Comparison of ENCODE assay signal across 16 cellular contexts in the genomic region with DNA sequence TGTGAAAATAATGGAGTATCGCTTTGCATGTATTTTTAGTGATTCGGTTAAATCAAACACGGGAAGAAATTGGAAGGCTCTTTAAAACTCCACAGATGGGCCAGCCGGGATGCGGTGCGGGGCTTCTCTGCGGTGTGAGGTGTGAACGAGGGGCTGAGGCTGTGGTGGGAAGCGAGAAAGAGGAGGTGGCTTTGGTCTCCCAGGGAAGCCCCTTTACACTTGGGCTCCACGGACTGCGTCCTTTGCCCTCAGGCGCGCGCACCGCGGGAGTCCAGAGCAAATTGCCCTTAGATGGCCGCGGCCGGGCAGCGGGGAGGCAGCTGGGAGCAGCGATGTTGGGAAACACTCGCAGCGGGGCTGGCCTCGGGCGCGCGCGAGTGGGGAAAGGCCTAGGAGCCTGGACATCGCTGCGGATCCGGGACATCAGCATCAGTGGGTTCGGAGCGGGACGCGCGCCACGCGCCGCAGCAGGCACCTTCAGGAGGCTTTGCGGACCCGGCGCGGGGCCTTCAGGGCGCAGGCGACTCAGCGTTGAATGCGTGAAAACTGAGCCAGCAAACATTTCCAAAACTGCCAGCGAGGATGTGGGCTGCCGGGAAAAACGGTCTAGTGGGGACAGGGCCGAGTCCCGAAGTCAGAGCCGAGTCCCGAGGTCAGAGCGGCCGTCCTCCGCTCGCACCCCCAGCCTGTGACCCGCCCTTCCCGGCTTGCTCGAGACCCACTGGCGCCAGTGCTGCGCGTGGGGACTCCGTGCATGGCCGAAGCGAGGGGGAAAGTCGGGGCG. TPM values are rescaled to one million over a fixed set of nuclear protein-coding genes. Genes with fewer than 3 reads are reported as not detected.
DNase-seq lines count a peak whose midpoint lies in the region; ATAC-seq, FAIRE-seq and TF ChIP-seq lines count a peak whose summit lies in the region.
"Had no signal": no experiment of that assay in that cellular context is flagged by ENCODE, and none has a peak within 500 bp of the region (broad histone marks: within the 10 kb centered on the region; RNA-seq: fewer than 3 reads in every experiment).

No MANE protein-coding gene starts in this region.

- H3K4me3 ChIP-seq in AG04449 (ENCODE audit: low read depth, low read length) (peak overlapping the region; percentile 69), HUES64 (ENCODE audit: low read length) (peak overlapping the region; percentile 47), endothelial cell of umbilical vein (replicated peaks in 1 of 3; ENCODE audit: insufficient read depth in 1 of 3, low read depth in 1 of 3, low read length in 3 of 3) (no peak overlapping the region), mesodermal cell (ENCODE audit: extremely low read depth, insufficient read depth, low read length, poor library complexity, severe bottlenecking) (peak overlapping the region; percentile 19)
- H3K4me3 ChIP-seq: psoas muscle had no signal

- H3K9ac ChIP-seq in HUES64 (ENCODE audit: low read depth, low read length) (no peak overlapping the region), endothelial cell of umbilical vein (replicated peaks; ENCODE audit: extremely low read depth, insufficient read depth, low read length) (no peak overlapping the region)

- DNase-seq in AG04449 (ENCODE audit: low read depth, low spot score) (no peak), endothelial cell of umbilical vein (ENCODE audit: low read depth, low spot score) (no peak), SIG-M5 (lab: John Stamatoyannopoulos, UW) (no peak), SK-N-DZ (ENCODE audit: low spot score) (no peak), GOT3 (lab: John Stamatoyannopoulos, UW) (no peak)
- DNase-seq: AML-193; HCEC 1CT; NCI-H345; psoas muscle; stimulated activated CD4-positive, alpha-beta T cell treated with anti-CD3 and anti-CD28 coated beads, Interleukin-4, amount 100 ng/mL, for 1 hour; stimulated activated naive CD4-positive, alpha-beta T cell treated with Interleukin-2 at 50 U/mL for 16 hours had no signal

- H2AFZ ChIP-seq in endothelial cell of umbilical vein (ENCODE audit: low read depth, low read length), result no peak overlapping the region

- no peak overlapping the region for H3K4me2 ChIP-seq in endothelial cell of umbilical vein (ENCODE audit: insufficient read depth, low read length)

- no peaks in the 10 kb centered on the region for H3K9me1 ChIP-seq in endothelial cell of umbilical vein (replicated peaks; ENCODE audit: control insufficient read depth, extremely low read depth, insufficient read depth, low read length)

- no peaks in the 10 kb centered on the region for H3K79me2 ChIP-seq in endothelial cell of umbilical vein (ENCODE audit: control insufficient read depth, insufficient read depth, low read length)

- intact Hi-C loops in endothelial cell of umbilical vein (cut with micrococcal nuclease), result no loop called here

- peaks cover 100% of the 10 kb centered on the region for H3K27me3 ChIP-seq in HUES64 (ENCODE audit: insufficient read depth, low read length)
- peaks cover 54 to 55% of the 10 kb centered on the region in 2 experiments for H3K27me3 ChIP-seq in endothelial cell of umbilical vein (ENCODE audit: control insufficient read depth in 2 of 2, insufficient read depth in 2 of 2, low read length in 2 of 2)

- 3% methylated on average over 69 of the region's 69 CpGs for WGBS in HUES64
- WGBS in mesodermal cell (ENCODE audit: insufficient coverage in 2 of 2), 2 experiments, result 14 to 19% methylated on average over 48 to 68 of the region's 69 CpGs

- BruUV-seq in endothelial cell of umbilical vein (replicated peaks; lab: Mats Ljungman, UMichigan), result no TSS peak

- no peaks in the 10 kb centered on the region for H4K20me1 ChIP-seq in endothelial cell of umbilical vein (replicated peaks; ENCODE audit: control insufficient read depth, extremely low read depth, insufficient read depth, low read length)

- H3K27ac ChIP-seq in HUES64 (ENCODE audit: low read depth, low read length), result no peak overlapping the region
- H3K27ac ChIP-seq in endothelial cell of umbilical vein (ENCODE audit: insufficient read depth, low read depth, low read length), result no peak overlapping the region
- H3K27ac ChIP-seq in mesodermal cell (ENCODE audit: low read depth, low read length, severe bottlenecking), result no peak overlapping the region
- H3K27ac ChIP-seq: psoas muscle had no signal

- TF ChIP-seq POLR2A in endothelial cell of umbilical vein (IDR thresholded peaks at IDR 0.05; ENCODE audit: low read depth, low read length), result no peak

- H3K4me1 ChIP-seq in HUES64 (ENCODE audit: insufficient read depth, low read length) (peaks cover 19% of the 10 kb centered on the region), endothelial cell of umbilical vein (ENCODE audit: control insufficient read depth, extremely low read depth, insufficient read depth, low read length) (no peaks in the 10 kb centered on the region), mesodermal cell (ENCODE audit: control insufficient read depth, insufficient read depth, low read length, poor library complexity, severe bottlenecking) (no peaks in the 10 kb centered on the region)
- H3K4me1 ChIP-seq: psoas muscle had no signal

- CTCF ChIA-PET in AG04449 (lab: Yijun Ruan, JAX) (interaction anchor here (0.6 to 2.5 kb wide), 4 partner anchors 8 to 844 kb away, joined by 3 to 13 read pairs (median 8); a partner anchor contains a TSS), endothelial cell of umbilical vein (lab: Charles Lee) (interaction anchor here (1.0 kb wide), 1 partner anchor 1839 kb away, joined by 3 read pairs; no protein-coding TSS in a partner anchor)

- no peak for FAIRE-seq in endothelial cell of umbilical vein (lab: Jason Lieb, UNC)

- POLR2A ChIA-PET in AG04449 (lab: Yijun Ruan, JAX) (interaction anchor here (2.3 kb wide), 1 partner anchor 851 kb away, joined by 13 read pairs; a partner anchor contains a TSS), endothelial cell of umbilical vein (lab: Charles Lee) (no interaction called here)

- dilution Hi-C loops in endothelial cell of umbilical vein (cut with MboI; ENCODE audit: extremely low pct_ligation_motif_present, low sequenced_read_pairs), result no loop called here

- no peak for ATAC-seq in HG03342 (IDR thresholded peaks at IDR 0.05; ENCODE audit: unreplicated experiment)

- H3K36me3 ChIP-seq in HUES64 (ENCODE audit: insufficient read depth, low read length), result no peaks in the 10 kb centered on the region
- no peaks in the 10 kb centered on the region for H3K36me3 ChIP-seq in endothelial cell of umbilical vein (ENCODE audit: control insufficient read depth in 2 of 2, extremely low read depth in 1 of 2, insufficient read depth in 2 of 2, low read length in 2 of 2)
- no peaks in the 10 kb centered on the region for H3K36me3 ChIP-seq in mesodermal cell (ENCODE audit: control insufficient read depth, insufficient read depth, low read length)

- H3K9me3 ChIP-seq in HUES64 (ENCODE audit: insufficient read depth, low read depth, low read length), result no peaks in the 10 kb centered on the region
- H3K9me3 ChIP-seq in endothelial cell of umbilical vein (replicated peaks; ENCODE audit: control insufficient read depth, insufficient read depth, low read length), result no peaks in the 10 kb centered on the region
- H3K9me3 ChIP-seq in mesodermal cell (ENCODE audit: control insufficient read depth, low read length), result no peaks in the 10 kb centered on the region
- H3K9me3 ChIP-seq: psoas muscle had no signal

- TF ChIP-seq CTCF in AG04449 (IDR thresholded peaks at IDR 0.05; ENCODE audit: insufficient read depth, low read length, missing control alignments) (no peak), endothelial cell of umbilical vein (IDR thresholded peaks at IDR 0.05; ENCODE audit: extremely low read depth in 1 of 2, insufficient read depth in 1 of 2, low read depth in 1 of 2, low read length in 2 of 2) (no peak)

TF ChIP-seq in endothelial cell of umbilical vein, 7 proteins besides CTCF, POLR2A, EP300 and RAD21:
- TF ChIP-seq EZH2 (IDR thresholded peaks at IDR 0.05; ENCODE audit: borderline replicate concordance, low read depth, low read length, severe bottlenecking) (peak; percentile 74), JUN (IDR thresholded peaks at IDR 0.05; ENCODE audit: borderline replicate concordance, insufficient read depth, insufficient read length, low read depth) (no peak), MYC (IDR thresholded peaks at IDR 0.05; ENCODE audit: low read depth, low read length) (no peak)

RNA-seq across cellular contexts. Expression of a gene that starts 6.5 kb away (rescaled TPM):
- 12.9 TPM for polyA plus RNA-seq in HUES64 (2013, experiment 1 of 2)
- polyA plus RNA-seq in HUES64 (2013, experiment 2 of 2), result 18.8 TPM
- total RNA-seq in endothelial cell of umbilical vein, result not detected in 2 replicates
- polyA plus RNA-seq in endothelial cell of umbilical vein, result not detected in 2 replicates
- polyA plus RNA-seq in endothelial cell of umbilical vein (2011; cell fraction: cytosol; rRNA removed), result not detected in 2 replicates
- not detected in 2 replicates for polyA plus RNA-seq in endothelial cell of umbilical vein (2011; cell fraction: nucleus; rRNA removed)
- polyA plus RNA-seq in endothelial cell of umbilical vein (2012), result not detected in 2 replicates
- polyA minus RNA-seq in endothelial cell of umbilical vein, result not detected in 2 replicates
- not detected for polyA minus RNA-seq in endothelial cell of umbilical vein (2011; cell fraction: cytosol; rRNA and poly(A)+ RNA removed)
- polyA minus RNA-seq in endothelial cell of umbilical vein (2011; cell fraction: nucleus; rRNA and poly(A)+ RNA removed), result not detected in 2 replicates
- 2.4 TPM for polyA plus RNA-seq in mesodermal cell (2013, experiment 1 of 2)
- polyA plus RNA-seq in mesodermal cell (2013, experiment 2 of 2), result 1.7 TPM
- not detected in 2 replicates for polyA plus RNA-seq in SK-N-DZ (2014; cell fraction: cytosol; rRNA removed)
- not detected in 2 replicates for polyA plus RNA-seq in SK-N-DZ (2014; cell fraction: nucleus; rRNA removed)
- total RNA-seq: activated CD8-positive, alpha-beta memory T cell treated with anti-CD3 and anti-CD28 coated beads for 36 hours; lung microvascular endothelial cell; psoas muscle had no signal
- polyA plus RNA-seq: psoas muscle had no signal

Comparison
In these comparisons a context has a peak if more than half of its experiments do, and no peak if none do; other contexts are left out.
1. H3K4me3 ChIP-seq: peak in AG04449 (single experiment), HUES64 (single experiment) and mesodermal cell (single experiment); none in endothelial cell of umbilical vein (0 of 3).